ENCODE assay signal across 8 cellular contexts in the genomic region with DNA sequence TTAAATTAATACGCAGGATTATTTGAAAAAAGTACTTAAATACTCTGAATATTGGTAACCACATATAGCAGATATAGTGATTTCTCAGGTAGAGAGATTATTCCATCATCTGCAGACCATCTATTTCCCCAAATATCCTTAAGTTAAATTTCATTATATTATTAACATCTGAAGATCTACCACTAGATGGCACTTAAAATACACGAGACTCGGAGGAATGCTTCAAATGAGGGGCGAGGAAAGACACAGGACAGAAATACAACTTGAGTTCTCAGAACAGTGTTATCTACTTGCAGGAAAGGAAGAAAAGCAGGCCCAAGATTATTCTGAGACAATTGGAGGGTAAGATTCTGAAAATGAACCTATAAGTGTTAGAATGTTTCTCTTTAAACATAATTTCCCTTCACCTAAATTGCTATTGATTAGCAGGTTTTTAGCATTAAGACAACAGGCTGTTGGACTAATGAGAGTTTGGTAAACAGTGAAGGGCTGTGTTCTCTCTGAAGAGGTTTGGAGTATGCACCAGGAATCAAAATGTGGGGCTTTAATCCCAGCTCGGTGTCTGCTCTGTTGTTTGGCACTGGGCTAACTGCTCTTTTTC.
DNase-seq lines count a peak whose midpoint lies in the region; ATAC-seq, FAIRE-seq and TF ChIP-seq lines count a peak whose summit lies in the region.

No MANE protein-coding gene starts in this region.

- intact Hi-C loops in mucosa of descending colon (cut with DNase I, micrococcal nuclease), result no loop called here

- no peaks in the 10 kb centered on the region for H3K4me1 Mint-ChIP-seq in activated T-helper 17 cell treated with anti-CD3 and anti-CD28 coated beads, Interleukin-2, amount 50 U/mL, for 72 hours

- no peaks in the 10 kb centered on the region for H3K36me3 Mint-ChIP-seq in activated T-helper 17 cell treated with anti-CD3 and anti-CD28 coated beads, Interleukin-2, amount 50 U/mL, for 72 hours (ENCODE audit: low read depth)

- ATAC-seq in HG02588 (IDR thresholded peaks at IDR 0.05; ENCODE audit: unreplicated experiment), result peak; percentile 39
- no peak for ATAC-seq in mucosa of descending colon
- no peak for ATAC-seq in activated T-helper 17 cell treated with anti-CD3 and anti-CD28 coated beads, Interleukin-2, amount 50 U/mL, for 72 hours (replicated peaks)
- ATAC-seq in GM19452 (IDR thresholded peaks at IDR 0.05; ENCODE audit: unreplicated experiment), result no peak

- H3K4me3 Mint-ChIP-seq in activated T-helper 17 cell treated with anti-CD3 and anti-CD28 coated beads, Interleukin-2, amount 50 U/mL, for 72 hours, result no peak overlapping the region

- DNase-seq in GM06990 (ENCODE audit: extremely low read depth, insufficient read length), result no peak
- peak; percentile 9 to 72 for DNase-seq in NCI-H524 (lab: John Stamatoyannopoulos, UW)
- peak; percentile 44 for DNase-seq in bronchial epithelial cell (ENCODE audit: low read depth)
- no peak for DNase-seq in mucosa of descending colon
- no peak for DNase-seq in activated T-cell treated with anti-CD3 and anti-CD28 coated beads, Interleukin-2, amount 50 U/mL, for 48 hours

- H3K4me3 ChIP-seq in GM06990 (replicated peaks; ENCODE audit: low read depth, low read length) (no peak overlapping the region), bronchial epithelial cell (ENCODE audit: low read depth, low read length) (no peak overlapping the region), mucosa of descending colon (no peak overlapping the region)

- no peak overlapping the region for H3K27ac Mint-ChIP-seq in activated T-helper 17 cell treated with anti-CD3 and anti-CD28 coated beads, Interleukin-2, amount 50 U/mL, for 72 hours

- peaks cover 3% of the 10 kb centered on the region for H3K27me3 Mint-ChIP-seq in activated T-helper 17 cell treated with anti-CD3 and anti-CD28 coated beads, Interleukin-2, amount 50 U/mL, for 72 hours

- no peak for FAIRE-seq in bronchial epithelial cell (lab: Jason Lieb, UNC)

- H3K4me1 ChIP-seq in mucosa of descending colon (ENCODE audit: low read depth), result no peaks in the 10 kb centered on the region

- no peaks in the 10 kb centered on the region for H3K9me3 ChIP-seq in mucosa of descending colon

- H3K36me3 ChIP-seq in GM06990 (ENCODE audit: control insufficient read depth, insufficient read depth, low read length) (no peaks in the 10 kb centered on the region), bronchial epithelial cell (ENCODE audit: control insufficient read depth, insufficient read depth, low read length) (no peaks in the 10 kb centered on the region), mucosa of descending colon (ENCODE audit: low read depth) (no peaks in the 10 kb centered on the region)

- H3K9me3 Mint-ChIP-seq in activated T-helper 17 cell treated with anti-CD3 and anti-CD28 coated beads, Interleukin-2, amount 50 U/mL, for 72 hours, result no peaks in the 10 kb centered on the region

- TF ChIP-seq CTCF in GM06990 (IDR thresholded peaks at IDR 0.05; ENCODE audit: insufficient read depth, low read length, poor library complexity, severe bottlenecking) (peak; percentile 36), bronchial epithelial cell (IDR thresholded peaks at IDR 0.05; ENCODE audit: insufficient read depth, low read length, severe bottlenecking) (peak; percentile 13), mucosa of descending colon (IDR thresholded peaks at IDR 0.05) (peak; percentile 20)

- H3K27me3 ChIP-seq in GM06990 (replicated peaks; ENCODE audit: control insufficient read depth, insufficient read depth, low read length) (no peaks in the 10 kb centered on the region), bronchial epithelial cell (ENCODE audit: control insufficient read depth, insufficient read depth, low read length) (no peaks in the 10 kb centered on the region)

Comparison
In these comparisons a context has a peak if more than half of its experiments do, and no peak if none do; other contexts are left out.
1. DNase-seq: peak in NCI-H524 (2 of 2) and bronchial epithelial cell (single experiment); none in GM06990 (single experiment), mucosa of descending colon (0 of 3) and activated T-cell treated with anti-CD3 and anti-CD28 coated beads, Interleukin-2, amount 50 U/mL, for 48 hours (0 of 2).
2. Peak in every context shown above with its lines, with median percentiles within 50 percentile points of each other: CTCF ChIP-seq.